ENCODE assay signal across 18 cellular contexts in genomic region chr15:97915261-97915660, GRCh38. TPM values are rescaled to one million over a fixed set of nuclear protein-coding genes. Genes with fewer than 3 reads are reported as not detected.
DNase-seq lines count a peak whose midpoint lies in the region; ATAC-seq and TF ChIP-seq lines count a peak whose summit lies in the region.
"Had no signal": no experiment of that assay in that cellular context is flagged by ENCODE, and none has a peak within 500 bp of the region (broad histone marks: within the 10 kb centered on the region; RNA-seq: fewer than 3 reads in every experiment).

No MANE protein-coding gene starts in this region.

- no peak overlapping the region for H2AFZ ChIP-seq in H9 (ENCODE audit: low read length)

- no peaks in the 10 kb centered on the region for H3K4me1 ChIP-seq in RWPE2 (ENCODE audit: insufficient read depth, poor library complexity, severe bottlenecking)
- no peaks in the 10 kb centered on the region for H3K4me1 ChIP-seq in esophagus muscularis mucosa
- no peaks in the 10 kb centered on the region for H3K4me1 ChIP-seq in H9 (ENCODE audit: insufficient read depth, low read length)
- H3K4me1 ChIP-seq: HAP-1 had no signal

- H2BK20ac ChIP-seq in H9 (ENCODE audit: low read depth, low read length, poor library complexity, severe bottlenecking) = no peak overlapping the region

- H3K36me3 Mint-ChIP-seq in CD14-positive monocyte = no peaks in the 10 kb centered on the region
- H3K36me3 Mint-ChIP-seq in chondrocyte (ENCODE audit: low read depth) = no peaks in the 10 kb centered on the region
- no peaks in the 10 kb centered on the region for H3K36me3 Mint-ChIP-seq in H9 (ENCODE audit: insufficient read depth in 1 of 3, low read depth in 3 of 3)
- H3K36me3 Mint-ChIP-seq: CD8-positive, alpha-beta T cell had no signal

- H3K9me3 ChIP-seq in RWPE2 (ENCODE audit: severe bottlenecking) = no peaks in the 10 kb centered on the region
- H3K9me3 ChIP-seq in esophagus muscularis mucosa = no peaks in the 10 kb centered on the region
- no peaks in the 10 kb centered on the region for H3K9me3 ChIP-seq in H9 (ENCODE audit: control insufficient read depth, low read depth, low read length)
- H3K9me3 ChIP-seq: HAP-1 had no signal

- H2BK15ac ChIP-seq in H9 (ENCODE audit: low read depth, low read length) = no peak overlapping the region

- H3K18ac ChIP-seq in H9 (ENCODE audit: insufficient read length, low read depth, low read length) = no peak overlapping the region

- H3K56ac ChIP-seq in H9 (ENCODE audit: insufficient read length, low read depth, low read length) = no peak overlapping the region

- H4K8ac ChIP-seq in H9 (replicated peaks; ENCODE audit: insufficient read length, low read depth, low read length) = no peak overlapping the region

- ATAC-seq in RWPE2 (ENCODE audit: low read depth) = peak; percentile 55; the same call in 1 of the 3 replicates
- ATAC-seq: CD8-positive, alpha-beta T cell; GM12878 had no signal

- no peaks in the 10 kb centered on the region for H3K79me1 ChIP-seq in H9 (ENCODE audit: insufficient read depth, low read depth, low read length, poor library complexity, severe bottlenecking)

- no peak overlapping the region for H2BK12ac ChIP-seq in H9 (ENCODE audit: insufficient read length, low read depth, low read length)

- H3K27me3 Mint-ChIP-seq in CD14-positive monocyte (ENCODE audit: low read depth in 3 of 3) (peaks cover 2 to 4% (median 4%) of the 10 kb centered on the region in 3 donors), chondrocyte (ENCODE audit: low read depth) (peaks cover 32% of the 10 kb centered on the region), H9 (ENCODE audit: low read depth) (peaks cover 12% of the 10 kb centered on the region)

- 89% methylated on average over 5 of the region's 5 CpGs for WGBS in esophagus muscularis mucosa
- no CpG with 5 or more reads among the region's 5 CpGs for WGBS in H9 (ENCODE audit: extremely low coverage, insufficient read length, low lambda C conversion rate)

- TF ChIP-seq POLR2A in esophagus muscularis mucosa (IDR thresholded peaks at IDR 0.05; ENCODE audit: low read depth) = no peak

- no peaks in the 10 kb centered on the region for H3K27me3 ChIP-seq in RWPE2 (ENCODE audit: insufficient read depth, poor library complexity, severe bottlenecking)
- H3K27me3 ChIP-seq in esophagus muscularis mucosa = no peaks in the 10 kb centered on the region
- H3K27me3 ChIP-seq in H9 (ENCODE audit: insufficient read depth, low read length) = no peaks in the 10 kb centered on the region

- no peak overlapping the region for H3K9ac ChIP-seq in H9 (ENCODE audit: extremely low read depth, insufficient read length, low read length)
- H3K9ac ChIP-seq: KMS-11 had no signal

- H3K4me1 Mint-ChIP-seq in CD14-positive monocyte = peaks cover 6% of the 10 kb centered on the region
- no peaks in the 10 kb centered on the region for H3K4me1 Mint-ChIP-seq in chondrocyte (ENCODE audit: low read depth)
- H3K4me1 Mint-ChIP-seq in H9 = no peaks in the 10 kb centered on the region

- H3K4me3 ChIP-seq in RWPE2 (ENCODE audit: severe bottlenecking) (no peak overlapping the region), esophagus muscularis mucosa (no peak overlapping the region)
- H3K4me3 ChIP-seq: GM12878, HAP-1 had no signal

- TF ChIP-seq CTCF in RWPE2 (IDR thresholded peaks at IDR 0.05; ENCODE audit: poor library complexity, severe bottlenecking) (no peak), esophagus muscularis mucosa (IDR thresholded peaks at IDR 0.05) (no peak), CD14-positive monocyte (IDR thresholded peaks at IDR 0.05) (no peak), chondrocyte (IDR thresholded peaks at IDR 0.05) (no peak), H9 (conservative IDR thresholded peaks at IDR 0.05) (no peak)

- no peak overlapping the region for H4K91ac ChIP-seq in H9 (ENCODE audit: insufficient read length, low read depth, low read length)

- no peak overlapping the region for H3K14ac ChIP-seq in H9 (ENCODE audit: insufficient read depth, low read length)

- H3K23me2 ChIP-seq in H9 (ENCODE audit: insufficient read length, low read depth, low read length, poor library complexity, severe bottlenecking) = no peaks in the 10 kb centered on the region

- no peak overlapping the region for H2AK5ac ChIP-seq in H9 (ENCODE audit: insufficient read length, low read length)

- TF ChIP-seq EP300 in esophagus muscularis mucosa (IDR thresholded peaks at IDR 0.05) = no peak

- no peak overlapping the region for H3K4ac ChIP-seq in H9 (ENCODE audit: low read depth, low read length)

- no peak overlapping the region for H3K23ac ChIP-seq in H9 (ENCODE audit: insufficient read length, low read depth, low read length)

- H3K27ac ChIP-seq in RWPE2 (ENCODE audit: poor library complexity, severe bottlenecking) (no peak overlapping the region), esophagus muscularis mucosa (replicated peaks in 1 of 4) (no peak overlapping the region), H9 (ENCODE audit: insufficient read length, low read depth, low read length) (no peak overlapping the region)
- H3K27ac ChIP-seq: C4-2B, HL-60, KMS-11 had no signal

- DNase-seq in EH (ENCODE audit: low read depth) (peak; percentile 72), ELR (ENCODE audit: low read depth) (peak; percentile 19), RWPE2 (ENCODE audit: low spot score) (no peak), esophagus muscularis mucosa (ENCODE audit: extremely low spot score) (peak; percentile 50), posterior vena cava (ENCODE audit: low spot score) (no peak), CD14-positive monocyte (ENCODE audit: low spot score) (no peak), chondrocyte (ENCODE audit: low spot score) (no peak), H9 (no peak)
- DNase-seq: ACHN; CD8-positive, alpha-beta T cell; COR-L47; DMS 273 treated with DMSO at 0.1 percent for 48 hours; DMS53 had no signal

- H3K36me3 ChIP-seq in RWPE2 (ENCODE audit: low read depth) (no peaks in the 10 kb centered on the region), esophagus muscularis mucosa (no peaks in the 10 kb centered on the region)
- H3K36me3 ChIP-seq: HAP-1 had no signal

- intact Hi-C loops in esophagus muscularis mucosa (cut with DNase I) = no loop called here
- intact Hi-C loops in posterior vena cava (cut with DNase I) = no loop called here
- intact Hi-C loops in CD14-positive monocyte (cut with micrococcal nuclease) = no loop called here

- no peaks in the 10 kb centered on the region for H4K20me1 ChIP-seq in H9 (ENCODE audit: control insufficient read depth, insufficient read depth, insufficient read length)

- H2BK120ac ChIP-seq in H9 (ENCODE audit: low read depth, low read length, poor library complexity, severe bottlenecking) = no peak overlapping the region

- H3K27ac Mint-ChIP-seq in CD14-positive monocyte = no peak overlapping the region
- no peak overlapping the region for H3K27ac Mint-ChIP-seq in chondrocyte (ENCODE audit: unreplicated experiment)
- H3K27ac Mint-ChIP-seq in H9 = no peak overlapping the region
- H3K27ac Mint-ChIP-seq: CD8-positive, alpha-beta T cell had no signal

- H2BK5ac ChIP-seq in H9 (ENCODE audit: insufficient read length, low read length) = no peak overlapping the region

- H4K5ac ChIP-seq in H9 (ENCODE audit: insufficient read length, low read depth, low read length) = no peak overlapping the region

- no peak overlapping the region for H3K4me2 ChIP-seq in H9 (ENCODE audit: insufficient read depth, insufficient read length, low read length)
- H3K4me2 ChIP-seq: KMS-11 had no signal

- no peak overlapping the region for H3T11ph ChIP-seq in H9 (ENCODE audit: low read length)

- H3K79me2 ChIP-seq in H9 (ENCODE audit: insufficient read depth, low read length) = no peaks in the 10 kb centered on the region

- H3K9me3 Mint-ChIP-seq in CD14-positive monocyte (no peaks in the 10 kb centered on the region), chondrocyte (ENCODE audit: low read depth) (no peaks in the 10 kb centered on the region), H9 (no peaks in the 10 kb centered on the region; a peak in 1 of 5 replicates)
- H3K9me3 Mint-ChIP-seq: CD8-positive, alpha-beta T cell had no signal

- H3K4me3 Mint-ChIP-seq in CD14-positive monocyte (no peak overlapping the region), chondrocyte (ENCODE audit: unreplicated experiment) (no peak overlapping the region), H9 (no peak overlapping the region)
- H3K4me3 Mint-ChIP-seq: CD8-positive, alpha-beta T cell had no signal

RNA-seq across cellular contexts. Expression of gene ARRDC4, which starts 45.2 kb away (rescaled TPM):
- total RNA-seq in esophagus muscularis mucosa = 100 to 1,000 TPM; 115 to 135 (median 128) TPM
- 10 to 100 TPM; 37.9 to 43.6 TPM for total RNA-seq in posterior vena cava
- polyA plus RNA-seq in CD14-positive monocyte = 10 to 100 TPM; 13.0 to 19.0 TPM
- 4.9 to 20.6 TPM (median 5.5 TPM) in 3 replicates for total RNA-seq in chondrocyte
- total RNA-seq in H9 (2021) = 8.1 and 8.7 TPM in 2 replicates

Comparison
In these comparisons a context has a peak if more than half of its experiments do, and no peak if none do; other contexts are left out.
1. DNase-seq: peak in EH (single experiment), ELR (single experiment) and esophagus muscularis mucosa (single experiment); none in RWPE2 (single experiment), posterior vena cava (single experiment), CD14-positive monocyte (single experiment), chondrocyte (single experiment) and H9 (single experiment).